ENCODE assay signal across 17 cellular contexts in the genomic region with DNA sequence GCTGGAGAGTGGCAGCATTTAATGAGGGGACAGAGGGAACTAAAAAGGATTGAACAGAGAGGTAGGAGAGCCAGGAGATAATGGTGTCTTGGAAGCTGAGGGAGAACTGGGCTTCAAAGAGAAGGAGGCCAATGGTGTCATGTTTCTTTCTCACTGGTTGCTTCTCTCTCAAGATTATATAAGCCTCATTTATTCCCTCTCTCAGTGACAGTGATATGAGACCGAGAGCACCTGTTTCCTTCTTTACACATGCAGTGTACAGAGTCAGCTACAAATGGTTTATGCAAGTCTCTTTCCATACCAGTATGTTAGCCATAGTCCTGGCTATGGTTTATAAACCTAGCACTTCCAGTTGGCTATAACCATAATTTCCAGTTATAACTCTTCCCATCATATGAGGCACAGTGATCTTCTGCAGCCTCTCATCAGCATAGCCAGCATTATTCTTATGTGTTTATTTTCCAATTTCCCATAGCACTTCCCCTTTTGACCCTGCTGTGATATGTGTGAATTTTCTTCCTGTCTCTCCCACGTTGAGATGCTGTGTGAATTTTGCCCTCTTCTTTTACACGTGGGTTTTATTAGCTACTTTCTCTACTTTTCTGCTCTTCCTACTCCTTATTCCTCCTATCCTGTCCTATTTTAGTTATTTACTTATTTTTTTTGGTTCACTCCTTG.
DNase-seq lines count a peak whose midpoint lies in the region; ATAC-seq, FAIRE-seq and TF ChIP-seq lines count a peak whose summit lies in the region.
"Had no signal": no experiment of that assay in that cellular context is flagged by ENCODE, and none has a peak within 500 bp of the region (broad histone marks: within the 10 kb centered on the region; RNA-seq: fewer than 3 reads in every experiment).

No MANE protein-coding gene starts in this region.

- no peaks in the 10 kb centered on the region for H3K36me3 Mint-ChIP-seq in naive thymus-derived CD8-positive, alpha-beta T cell
- H3K36me3 Mint-ChIP-seq: CD4-positive, CD25-positive, alpha-beta regulatory T cell had no signal

- H3K27me3 ChIP-seq in dorsolateral prefrontal cortex = no peaks in the 10 kb centered on the region

- FAIRE-seq in islet of Langerhans (lab: Jason Lieb, UNC) = peak; percentile 91

- H3K4me3 ChIP-seq in dorsolateral prefrontal cortex = no peak overlapping the region
- H3K4me3 ChIP-seq: SK-N-MC had no signal

- intact Hi-C loops in dorsolateral prefrontal cortex (cut with DNase I) = no loop called here

- H3K27ac Mint-ChIP-seq in naive thymus-derived CD8-positive, alpha-beta T cell = no peak overlapping the region
- H3K27ac Mint-ChIP-seq: CD4-positive, CD25-positive, alpha-beta regulatory T cell had no signal

- no peaks in the 10 kb centered on the region for H3K9me3 Mint-ChIP-seq in naive thymus-derived CD8-positive, alpha-beta T cell
- H3K9me3 Mint-ChIP-seq: CD4-positive, CD25-positive, alpha-beta regulatory T cell had no signal

- peaks cover 0 to 6% (median 4%) of the 10 kb centered on the region in 5 donors for H3K27me3 Mint-ChIP-seq in naive thymus-derived CD8-positive, alpha-beta T cell

- ATAC-seq in naive thymus-derived CD8-positive, alpha-beta T cell = no peak
- ATAC-seq in GM18868 (IDR thresholded peaks at IDR 0.05; ENCODE audit: unreplicated experiment) = no peak
- ATAC-seq: Panc1, Right ventricle myocardium inferior had no signal

- H3K27ac ChIP-seq in dorsolateral prefrontal cortex = no peak overlapping the region
- H3K27ac ChIP-seq: SK-N-MC had no signal

- no peak overlapping the region for H3K4me3 Mint-ChIP-seq in naive thymus-derived CD8-positive, alpha-beta T cell
- H3K4me3 Mint-ChIP-seq: CD4-positive, CD25-positive, alpha-beta regulatory T cell had no signal

- POLR2A ChIA-PET in naive thymus-derived CD8-positive, alpha-beta T cell (lab: Charles Lee) = interaction anchor here (0.6 kb wide), 1 partner anchor 64 kb away, joined by 3 read pairs; no protein-coding TSS in a partner anchor

- TF ChIP-seq CTCF in dorsolateral prefrontal cortex (IDR thresholded peaks at IDR 0.05 in 54 of 56, conservative IDR thresholded peaks at IDR 0.05 in 2 of 56; ENCODE audit: low read depth in 1 of 56, partially characterized antibody in 56 of 56) = no peak

- DNase-seq in NCI-H2107 treated with DMSO at 0.1 percent for 48 hours (lab: John Stamatoyannopoulos, UW; ENCODE audit: unreplicated experiment) (peak; percentile 32), NCI-H2107 (lab: John Stamatoyannopoulos, UW) (no peak), NCI-H2029 (lab: John Stamatoyannopoulos, UW) (peak; percentile 61), dorsolateral prefrontal cortex (no peak)
- DNase-seq in naive thymus-derived CD8-positive, alpha-beta T cell = no peak
- DNase-seq: Calu3; CD4-positive, CD25-positive, alpha-beta regulatory T cell; Karpas-422; NCI-H1694 treated with DMSO at 0.1 percent for 48 hours; NCI-H345; NCI-H748 treated with DMSO at 0.1 percent for 48 hours; T-helper 1 cell had no signal

- no peaks in the 10 kb centered on the region for H3K4me1 Mint-ChIP-seq in naive thymus-derived CD8-positive, alpha-beta T cell
- H3K4me1 Mint-ChIP-seq: CD4-positive, CD25-positive, alpha-beta regulatory T cell had no signal

Comparison
In these comparisons a context has a peak if more than half of its experiments do, and no peak if none do; other contexts are left out.
1. DNase-seq: peak in NCI-H2107 treated with DMSO at 0.1 percent for 48 hours (single experiment) and NCI-H2029 (single experiment); none in NCI-H2107 (single experiment), dorsolateral prefrontal cortex (0 of 10) and naive thymus-derived CD8-positive, alpha-beta T cell (0 of 10).